9 cellular contexts compared by ENCODE assay signal in the genomic region with DNA sequence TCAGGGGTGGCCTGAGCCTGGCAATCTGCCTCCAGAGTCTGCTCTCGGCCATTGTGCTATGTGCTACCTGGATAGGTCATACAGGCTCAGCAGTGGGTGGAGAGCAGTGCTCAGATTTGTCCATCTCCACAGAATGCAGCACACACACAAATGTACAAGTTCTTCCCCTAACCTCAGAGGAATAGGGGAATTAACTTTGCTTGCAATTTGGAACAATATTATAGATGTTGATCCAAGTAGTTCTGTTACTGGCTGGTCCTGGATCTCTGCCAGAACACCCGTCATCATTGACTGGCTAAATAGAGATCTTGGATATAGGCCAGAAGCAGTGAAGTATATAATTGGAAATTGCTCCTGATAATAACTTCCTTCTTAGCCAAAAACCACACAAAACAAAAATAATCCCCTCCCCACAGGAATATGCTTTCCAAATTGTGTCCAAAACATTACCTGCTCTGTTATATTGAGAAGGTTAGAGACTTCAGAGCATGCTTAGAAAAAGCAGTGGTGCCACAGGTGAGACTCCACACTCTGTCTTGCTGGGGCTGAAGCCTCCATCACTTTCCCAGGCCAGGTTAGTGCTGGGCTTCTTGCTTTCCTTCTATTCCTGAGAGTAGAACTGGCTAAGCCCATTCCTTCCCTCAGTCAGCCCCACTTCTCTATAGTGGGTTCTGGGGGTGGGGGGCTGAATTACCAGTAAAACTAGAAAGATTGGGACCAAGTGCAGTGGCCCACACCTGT. TPM values are rescaled to one million over a fixed set of nuclear protein-coding genes. Genes with fewer than 3 reads are reported as not detected.
DNase-seq lines count a peak whose midpoint lies in the region; ATAC-seq, FAIRE-seq and TF ChIP-seq lines count a peak whose summit lies in the region.
"Had no signal": no experiment of that assay in that cellular context is flagged by ENCODE, and none has a peak within 500 bp of the region (broad histone marks: within the 10 kb centered on the region; RNA-seq: fewer than 3 reads in every experiment).

No MANE protein-coding gene starts in this region.

- H3K4me3 ChIP-seq in K562, result no peak overlapping the region

- H3K9me3 ChIP-seq in K562 (replicated peaks; ENCODE audit: control insufficient read depth, insufficient read depth, low read depth, low read length), result no peaks in the 10 kb centered on the region; the same call in 1 of the 2 replicates

- in situ Hi-C loops in K562 (cut with MboI), result no loop called here

- CTCF ChIA-PET in K562 (lab: Yijun Ruan, JAX; ENCODE audit: low intra/inter-chr PET ratio), result no interaction called here

- TF ChIP-seq EP300 in K562 (IDR thresholded peaks at IDR 0.05; ENCODE audit: low read length), result no peak

- no peaks in the 10 kb centered on the region for H3K4me1 ChIP-seq in K562 (replicated peaks in 1 of 2; ENCODE audit: control insufficient read depth in 2 of 2, insufficient read depth in 2 of 2, low read length in 2 of 2)

- intact Hi-C loops in K562 (cut with micrococcal nuclease), result no loop called here
- intact Hi-C loops in left colon (cut with DNase I, micrococcal nuclease), result no loop called here

- no peak overlapping the region for H3K4me2 ChIP-seq in K562 (ENCODE audit: insufficient read depth, low read length)

- no peaks in the 10 kb centered on the region for H3K27me3 ChIP-seq in K562 (ENCODE audit: control insufficient read depth in 2 of 2, insufficient read depth in 2 of 2, low read length in 2 of 2)

- TF ChIP-seq POLR2A in K562 (conservative IDR thresholded peaks at IDR 0.05), result no peak

- H3K9ac ChIP-seq in K562 (ENCODE audit: insufficient read depth in 1 of 2, low read depth in 2 of 2, low read length in 2 of 2), result no peak overlapping the region

- H3K79me2 ChIP-seq in K562 (ENCODE audit: control insufficient read depth, insufficient read depth, low read length), result no peaks in the 10 kb centered on the region

- no peaks in the 10 kb centered on the region for H3K9me1 ChIP-seq in K562 (ENCODE audit: control insufficient read depth, insufficient read depth, low read length)

- H2AFZ ChIP-seq in K562 (ENCODE audit: low read depth, low read length), result no peak overlapping the region

- 0 out of 2 replicates have a peak, but pooled peaks cover 3% of the 10 kb centered on the region for H4K20me1 ChIP-seq in K562 (replicated peaks; ENCODE audit: control insufficient read depth, insufficient read depth, low read length)

- H3K36me3 ChIP-seq in K562 (ENCODE audit: control insufficient read depth, insufficient read depth, low read length), result peaks cover 45% of the 10 kb centered on the region

- TF ChIP-seq RAD21 in K562 (CRISPR knock-in tag; conservative IDR thresholded peaks at IDR 0.05 in 1 of 2, IDR thresholded peaks at IDR 0.05 in 1 of 2), result no peak

- WGBS in K562 (ENCODE audit: insufficient coverage, low coverage, missing lambda C conversion rate), result 32% methylated on average over 2 of the region's 2 CpGs

- no peak for FAIRE-seq in K562 (lab: Jason Lieb, UNC)

- no peak overlapping the region for H3K27ac ChIP-seq in K562 (ENCODE audit: extremely low read depth, low read depth, low read length)

- ATAC-seq in K562 (no peak; the same call in none of the 3 replicates), left colon (peak; percentile 54), GM19023 (IDR thresholded peaks at IDR 0.05; ENCODE audit: unreplicated experiment) (no peak), HG02885 (IDR thresholded peaks at IDR 0.05; ENCODE audit: poor library complexity, unreplicated experiment) (no peak)

- POLR2A ChIA-PET in K562 (lab: Yijun Ruan, JAX), result no interaction called here

- no peak for TF ChIP-seq CTCF in K562 (IDR thresholded peaks at IDR 0.05 in 2 of 3, conservative IDR thresholded peaks at IDR 0.05 in 1 of 3; ENCODE audit: insufficient read depth in 2 of 3, low read depth in 1 of 3, low read length in 3 of 3)

- DNase-seq in DMS153 (lab: John Stamatoyannopoulos, UW), result peak; percentile 45
- DNase-seq in NCI-H2029 (lab: John Stamatoyannopoulos, UW), result peak; percentile 67
- DNase-seq in K562 (ENCODE audit: extremely low read depth in 1 of 4, low spot score in 3 of 4), result peak in 1 of 4 experiments; percentile 13
- peak in 1 of 2 donors; percentile 64 for DNase-seq in left colon
- DNase-seq in C1 segment of cervical spinal cord (lab: John Stamatoyannopoulos, UW), result no peak
- no peak for DNase-seq in activated CD4-positive, CD25-positive, alpha-beta regulatory T cell treated with anti-CD3 and anti-CD28 coated beads, Interleukin-2, amount 50 U/mL, for 72 hours
- DNase-seq: naive B cell had no signal

- BruUV-seq in K562 (replicated peaks; lab: Mats Ljungman, UMichigan), result no TSS peak

TF ChIP-seq in K562, 482 proteins besides CTCF, POLR2A, EP300 and RAD21 (continues in another document):
- TF ChIP-seq KAT8 (IDR thresholded peaks at IDR 0.05; ENCODE audit: low read depth), result no peak
- no peak for TF ChIP-seq HSF4 (CRISPR knock-in tag; IDR thresholded peaks at IDR 0.05; ENCODE audit: borderline replicate concordance)
- no peak for TF ChIP-seq CBX3 (IDR thresholded peaks at IDR 0.05; ENCODE audit: borderline replicate concordance in 1 of 2, low read length in 2 of 2)
- no peak for TF ChIP-seq ERF (CRISPR knock-in tag; IDR thresholded peaks at IDR 0.05)
- TF ChIP-seq, protein P1, sequence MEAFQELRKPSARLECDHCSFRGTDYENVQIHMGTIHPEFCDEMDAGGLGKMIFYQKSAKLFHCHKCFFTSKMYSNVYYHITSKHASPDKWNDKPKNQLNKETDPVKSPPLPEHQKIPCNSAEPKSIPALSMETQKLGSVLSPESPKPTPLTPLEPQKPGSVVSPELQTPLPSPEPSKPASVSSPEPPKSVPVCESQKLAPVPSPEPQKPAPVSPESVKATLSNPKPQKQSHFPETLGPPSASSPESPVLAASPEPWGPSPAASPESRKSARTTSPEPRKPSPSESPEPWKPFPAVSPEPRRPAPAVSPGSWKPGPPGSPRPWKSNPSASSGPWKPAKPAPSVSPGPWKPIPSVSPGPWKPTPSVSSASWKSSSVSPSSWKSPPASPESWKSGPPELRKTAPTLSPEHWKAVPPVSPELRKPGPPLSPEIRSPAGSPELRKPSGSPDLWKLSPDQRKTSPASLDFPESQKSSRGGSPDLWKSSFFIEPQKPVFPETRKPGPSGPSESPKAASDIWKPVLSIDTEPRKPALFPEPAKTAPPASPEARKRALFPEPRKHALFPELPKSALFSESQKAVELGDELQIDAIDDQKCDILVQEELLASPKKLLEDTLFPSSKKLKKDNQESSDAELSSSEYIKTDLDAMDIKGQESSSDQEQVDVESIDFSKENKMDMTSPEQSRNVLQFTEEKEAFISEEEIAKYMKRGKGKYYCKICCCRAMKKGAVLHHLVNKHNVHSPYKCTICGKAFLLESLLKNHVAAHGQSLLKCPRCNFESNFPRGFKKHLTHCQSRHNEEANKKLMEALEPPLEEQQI (IDR thresholded peaks at IDR 0.05), result no peak
- TF ChIP-seq MEIS2 (IDR thresholded peaks at IDR 0.05; ENCODE audit: partially characterized antibody), result peak; percentile 21
- peak; percentile 83 for TF ChIP-seq NFIC (IDR thresholded peaks at IDR 0.05)

RNA-seq across cellular contexts. Expression of gene NCAPH, which starts 38.8 kb away (rescaled TPM):
- 45.7 and 47.1 TPM in 2 replicates for total RNA-seq in K562 (2011; cell fraction: chromatin; rRNA removed; ENCODE audit: low replicate concordance)
- 25.8 and 26.7 TPM in 2 replicates for total RNA-seq in K562 (2011; cell fraction: nucleolus; rRNA removed)
- 27.6 and 34.5 TPM in 2 replicates for total RNA-seq in K562 (2011; cell fraction: nucleoplasm; rRNA removed)
- total RNA-seq in K562 (2014; rRNA removed) (63.7 and 74.2 TPM in 2 replicates), K562 (2014; rRNA removed; fragmentation: Illumina TruSeq; extraction: Trizol) (52.7 and 54.8 TPM in 2 replicates), K562 (2015; rRNA removed; fragmentation: Illumina TruSeq; extraction: Trizol) (58.2 and 61.0 TPM in 2 replicates), K562 (2021) (64.4 and 65.1 TPM in 2 replicates), left colon (1 to 10 TPM; 2.0 to 7.3 TPM)
- polyA plus RNA-seq in K562 (2011; rRNA removed) (68.0 and 76.0 TPM in 2 replicates), K562 (2014; fragmentation: Illumina TruSeq; extraction: Trizol) (94.5 and 109 TPM in 2 replicates), K562 (2014; fragmentation: Nextera tagmentation; extraction: Ambion mirVana) (10 to 100 TPM; 52.4 to 73.8 TPM), K562 (2014; rRNA removed) (67.4 and 73.5 TPM in 2 replicates)
- 56.1 and 60.9 TPM in 2 replicates for polyA plus RNA-seq in K562 (2011; cell fraction: cytosol; rRNA removed)
- 62.2 and 63.3 TPM in 2 replicates for polyA plus RNA-seq in K562 (2011; cell fraction: nucleus; rRNA removed)
- 45.6 and 48.3 TPM in 2 replicates for polyA plus RNA-seq in K562 (2012)
- polyA minus RNA-seq in K562 (2011; rRNA and poly(A)+ RNA removed), result 64.5 and 73.1 TPM in 2 replicates
- polyA minus RNA-seq in K562 (2011; cell fraction: cytosol; rRNA and poly(A)+ RNA removed), result 36.7 and 42.9 TPM in 2 replicates
- polyA minus RNA-seq in K562 (2011; cell fraction: nucleus; rRNA and poly(A)+ RNA removed), result 19.0 and 30.5 TPM in 2 replicates

RNA-seq across cellular contexts. Expression of gene ITPRIPL1, which starts 49.3 kb away (rescaled TPM):
- total RNA-seq in K562 (2011; cell fraction: chromatin; rRNA removed; ENCODE audit: low replicate concordance), result 6.2 and 12.4 TPM in 2 replicates
- total RNA-seq in K562 (2011; cell fraction: nucleolus; rRNA removed), result 10.3 and 12.5 TPM in 2 replicates
- 9.8 and 11.6 TPM in 2 replicates for total RNA-seq in K562 (2011; cell fraction: nucleoplasm; rRNA removed)
- total RNA-seq in K562 (2014; rRNA removed), result 6.1 and 8.8 TPM in 2 replicates
- total RNA-seq in K562 (2014; rRNA removed; fragmentation: Illumina TruSeq; extraction: Trizol), result 5.9 and 6.4 TPM in 2 replicates
- total RNA-seq in K562 (2015; rRNA removed; fragmentation: Illumina TruSeq; extraction: Trizol), result 6.1 and 6.7 TPM in 2 replicates
- 8.9 and 9.0 TPM in 2 replicates for total RNA-seq in K562 (2021)
- 0.23 and 5.2 TPM in 2 replicates for polyA plus RNA-seq in K562 (2011; rRNA removed)
- 0.35 and 9.2 TPM in 2 replicates for polyA plus RNA-seq in K562 (2011; cell fraction: cytosol; rRNA removed)
- 0.25 and 9.3 TPM in 2 replicates for polyA plus RNA-seq in K562 (2011; cell fraction: nucleus; rRNA removed)
- polyA plus RNA-seq in K562 (2012), result 3.2 and 5.3 TPM in 2 replicates
- polyA plus RNA-seq in K562 (2014; fragmentation: Illumina TruSeq; extraction: Trizol), result 6.4 and 8.1 TPM in 2 replicates
- polyA plus RNA-seq in K562 (2014; fragmentation: Nextera tagmentation; extraction: Ambion mirVana), result 1 to 10 TPM in 1 of 2 experiments, under 1 TPM in 1; 0.99 to 1.5 TPM
- polyA plus RNA-seq in K562 (2014; rRNA removed), result 5.8 and 6.5 TPM in 2 replicates
- polyA minus RNA-seq in K562 (2011; rRNA and poly(A)+ RNA removed), result 0.21 and 7.7 TPM in 2 replicates
- polyA minus RNA-seq in K562 (2011; cell fraction: cytosol; rRNA and poly(A)+ RNA removed), result 4.9 TPM in 1 of 2 replicates, not detected in the other
- 0.11 and 1.8 TPM in 2 replicates for polyA minus RNA-seq in K562 (2011; cell fraction: nucleus; rRNA and poly(A)+ RNA removed)
- total RNA-seq in left colon, result under 1 TPM; 0.58 to 0.92 TPM

Comparison
In these comparisons a context has a peak if more than half of its experiments do, and no peak if none do; other contexts are left out.
1. DNase-seq: peak in DMS153 (single experiment) and NCI-H2029 (single experiment); none in C1 segment of cervical spinal cord (0 of 14) and activated CD4-positive, CD25-positive, alpha-beta regulatory T cell treated with anti-CD3 and anti-CD28 coated beads, Interleukin-2, amount 50 U/mL, for 72 hours (single experiment).